Comparison of ENCODE assay signal across 10 cellular contexts in the genomic region with DNA sequence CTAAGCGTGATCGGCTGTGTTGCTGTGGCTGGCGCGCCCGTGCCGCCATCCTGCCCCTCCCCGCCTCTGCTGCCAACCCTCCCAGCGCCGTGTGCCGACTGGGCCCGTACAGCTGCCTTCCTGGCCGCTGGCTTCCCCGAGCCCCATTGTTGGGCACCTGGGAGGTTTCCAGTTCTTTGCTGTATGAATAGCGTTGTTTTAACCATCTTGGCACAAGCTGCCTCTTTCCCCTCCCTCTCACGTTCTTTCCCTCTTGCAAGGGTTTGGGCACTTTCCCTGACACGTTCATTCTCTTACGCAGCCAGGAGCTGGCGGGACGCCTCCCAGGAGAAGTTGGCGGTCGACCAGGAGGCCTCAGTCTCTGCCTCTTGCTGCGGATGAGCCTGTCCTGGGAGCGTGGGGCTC. TPM values are rescaled to one million over a fixed set of nuclear protein-coding genes. Genes with fewer than 3 reads are reported as not detected.
DNase-seq lines count a peak whose midpoint lies in the region; ATAC-seq and TF ChIP-seq lines count a peak whose summit lies in the region.
"Had no signal": no experiment of that assay in that cellular context is flagged by ENCODE, and none has a peak within 500 bp of the region (broad histone marks: within the 10 kb centered on the region; RNA-seq: fewer than 3 reads in every experiment).

No MANE protein-coding gene starts in this region.

- H3K4me3 Mint-ChIP-seq in brain, result peak overlapping the region in 3 of 5 experiments; percentile 15 to 26 (median 17)
- no peak overlapping the region for H3K4me3 Mint-ChIP-seq in CD8-positive, alpha-beta memory T cell
- H3K4me3 Mint-ChIP-seq in naive thymus-derived CD4-positive, alpha-beta T cell, result no peak overlapping the region
- H3K4me3 Mint-ChIP-seq: dendritic cell treated with granulocyte-macrophage colony-stimulating factor and Interleukin-4, amounts not matched to agents 40 ng/mL and 50 ng/mL, for 4 days had no signal

- peaks cover 0 to 5% (median 0%) of the 10 kb centered on the region in 5 experiments for H3K9me3 Mint-ChIP-seq in brain
- H3K9me3 Mint-ChIP-seq in CD8-positive, alpha-beta memory T cell, result no peaks in the 10 kb centered on the region
- H3K9me3 Mint-ChIP-seq in naive thymus-derived CD4-positive, alpha-beta T cell, result no peaks in the 10 kb centered on the region
- H3K9me3 Mint-ChIP-seq: dendritic cell treated with granulocyte-macrophage colony-stimulating factor and Interleukin-4, amounts not matched to agents 40 ng/mL and 50 ng/mL, for 4 days had no signal

- H3K27me3 Mint-ChIP-seq in brain, result peaks cover 17% of the 10 kb centered on the region
- H3K27me3 Mint-ChIP-seq in CD8-positive, alpha-beta memory T cell, result peaks cover 3 to 16% of the 10 kb centered on the region in 2 donors
- peaks cover 0 to 7% (median 0%) of the 10 kb centered on the region in 5 donors for H3K27me3 Mint-ChIP-seq in naive thymus-derived CD4-positive, alpha-beta T cell

- POLR2A ChIA-PET in CD8-positive, alpha-beta memory T cell (lab: Charles Lee), result no interaction called here
- POLR2A ChIA-PET in naive thymus-derived CD4-positive, alpha-beta T cell (lab: Charles Lee), result no interaction called here

- DNase-seq in HT-29 (ENCODE audit: low spot score) (peak; percentile 7), inferior parietal cortex (ENCODE audit: extremely low spot score) (peak; percentile 63), thoracic aorta (ENCODE audit: low spot score) (peak; percentile 52)
- DNase-seq in CD8-positive, alpha-beta memory T cell, result no peak
- DNase-seq in naive thymus-derived CD4-positive, alpha-beta T cell, result no peak
- DNase-seq: NCI-H510A treated with DMSO at 0.1 percent for 48 hours had no signal

- peaks cover 34% of the 10 kb centered on the region for H3K4me1 Mint-ChIP-seq in brain
- no peaks in the 10 kb centered on the region for H3K4me1 Mint-ChIP-seq in CD8-positive, alpha-beta memory T cell
- peaks cover 0 to 4% (median 0%) of the 10 kb centered on the region in 7 donors for H3K4me1 Mint-ChIP-seq in naive thymus-derived CD4-positive, alpha-beta T cell

- H3K36me3 Mint-ChIP-seq in brain, result no peaks in the 10 kb centered on the region
- no peaks in the 10 kb centered on the region for H3K36me3 Mint-ChIP-seq in CD8-positive, alpha-beta memory T cell
- no peaks in the 10 kb centered on the region for H3K36me3 Mint-ChIP-seq in naive thymus-derived CD4-positive, alpha-beta T cell

- CTCF ChIA-PET in CD8-positive, alpha-beta memory T cell (lab: Charles Lee), result interaction anchor here (1.0 kb wide), 1 partner anchor 16 kb away, joined by 3 read pairs; no protein-coding TSS in a partner anchor
- CTCF ChIA-PET in naive thymus-derived CD4-positive, alpha-beta T cell (lab: Charles Lee), result no interaction called here

- intact Hi-C loops in naive thymus-derived CD4-positive, alpha-beta T cell (cut with micrococcal nuclease), result no loop called here

- peak overlapping the region; percentile 21 for H3K4me3 ChIP-seq in thoracic aorta
- H3K4me3 ChIP-seq in CD8-positive, alpha-beta memory T cell (ENCODE audit: low read length), result no peak overlapping the region
- H3K4me3 ChIP-seq in naive thymus-derived CD4-positive, alpha-beta T cell (ENCODE audit: low read length), result no peak overlapping the region

- H3K27ac Mint-ChIP-seq in brain, result peak overlapping the region in 4 of 5 experiments; percentile 78 to 88 (median 83)
- H3K27ac Mint-ChIP-seq in CD8-positive, alpha-beta memory T cell, result no peak overlapping the region
- no peak overlapping the region for H3K27ac Mint-ChIP-seq in naive thymus-derived CD4-positive, alpha-beta T cell
- H3K27ac Mint-ChIP-seq: dendritic cell treated with granulocyte-macrophage colony-stimulating factor and Interleukin-4, amounts not matched to agents 40 ng/mL and 50 ng/mL, for 4 days had no signal

- H3K27ac ChIP-seq in thoracic aorta, result no peak overlapping the region
- no peak overlapping the region for H3K27ac ChIP-seq in CD8-positive, alpha-beta memory T cell (ENCODE audit: low read depth, low read length)
- no peak overlapping the region for H3K27ac ChIP-seq in naive thymus-derived CD4-positive, alpha-beta T cell (ENCODE audit: low read depth, low read length)

- H3K9me3 ChIP-seq in thoracic aorta, result no peaks in the 10 kb centered on the region
- no peaks in the 10 kb centered on the region for H3K9me3 ChIP-seq in CD8-positive, alpha-beta memory T cell (ENCODE audit: low read length)
- H3K9me3 ChIP-seq in naive thymus-derived CD4-positive, alpha-beta T cell (ENCODE audit: control insufficient read depth in 2 of 3, low read length in 3 of 3), result no peaks in the 10 kb centered on the region

- no peaks in the 10 kb centered on the region for H3K36me3 ChIP-seq in thoracic aorta
- H3K36me3 ChIP-seq in CD8-positive, alpha-beta memory T cell (ENCODE audit: insufficient read depth, low read length), result no peaks in the 10 kb centered on the region
- H3K36me3 ChIP-seq in naive thymus-derived CD4-positive, alpha-beta T cell (ENCODE audit: control insufficient read depth in 2 of 3, insufficient read depth in 3 of 3, low read length in 3 of 3), result no peaks in the 10 kb centered on the region

- ATAC-seq in thoracic aorta (ENCODE audit: insufficient number of reproducible peaks, low FRiP score, low read depth), result peak; percentile 45
- ATAC-seq in GM19328 (IDR thresholded peaks at IDR 0.05; ENCODE audit: unreplicated experiment), result no peak
- ATAC-seq in HG03460 (IDR thresholded peaks at IDR 0.05; ENCODE audit: unreplicated experiment), result no peak
- ATAC-seq in naive thymus-derived CD4-positive, alpha-beta T cell, result no peak

- no peak for TF ChIP-seq CTCF in brain (conservative IDR thresholded peaks at IDR 0.05)
- TF ChIP-seq CTCF in thoracic aorta (IDR thresholded peaks at IDR 0.05), result no peak

- peaks cover 7 to 29% of the 10 kb centered on the region in 2 donors for H3K4me1 ChIP-seq in thoracic aorta (ENCODE audit: control insufficient read depth in 1 of 2, low read depth in 2 of 2)
- H3K4me1 ChIP-seq in CD8-positive, alpha-beta memory T cell (ENCODE audit: insufficient read depth, low read length), result no peaks in the 10 kb centered on the region
- no peaks in the 10 kb centered on the region for H3K4me1 ChIP-seq in naive thymus-derived CD4-positive, alpha-beta T cell (ENCODE audit: control insufficient read depth in 2 of 2, insufficient read depth in 2 of 2, low read length in 2 of 2)

- H3K27me3 ChIP-seq in thoracic aorta (replicated peaks; ENCODE audit: insufficient read depth), result no peaks in the 10 kb centered on the region
- no peaks in the 10 kb centered on the region for H3K27me3 ChIP-seq in CD8-positive, alpha-beta memory T cell (ENCODE audit: insufficient read depth, low read length, poor library complexity, severe bottlenecking)
- H3K27me3 ChIP-seq in naive thymus-derived CD4-positive, alpha-beta T cell (ENCODE audit: control insufficient read depth in 2 of 2, insufficient read depth in 2 of 2, low read length in 2 of 2), result no peaks in the 10 kb centered on the region

RNA-seq across cellular contexts. Expression of a gene that starts 43.1 kb away (rescaled TPM):
- total RNA-seq in HT-29 (2014; rRNA removed; shearing (Covaris generic)), result 63.4 and 74.4 TPM in 2 replicates
- 29.9 TPM for polyA plus RNA-seq in brain (ENCODE audit: insufficient read depth, low read depth, low replicate concordance)
- total RNA-seq in thoracic aorta, result 10 to 100 TPM; 45.4 to 58.1 TPM
- 1 to 10 TPM; 9.9 to 10.0 TPM for total RNA-seq in CD8-positive, alpha-beta memory T cell
- 2.1 TPM for polyA plus RNA-seq in CD8-positive, alpha-beta memory T cell
- total RNA-seq in naive thymus-derived CD4-positive, alpha-beta T cell, result 10 to 100 TPM in 2 of 5 experiments, 1 to 10 TPM in 3; 5.9 to 59.5 (median 8.6) TPM
- polyA plus RNA-seq in naive thymus-derived CD4-positive, alpha-beta T cell, result under 1 TPM; 0.31 TPM

Comparison
In these comparisons a context has a peak if more than half of its experiments do, and no peak if none do; other contexts are left out.
1. DNase-seq: peak in HT-29 (single experiment), inferior parietal cortex (single experiment) and thoracic aorta (single experiment); none in CD8-positive, alpha-beta memory T cell (0 of 5) and naive thymus-derived CD4-positive, alpha-beta T cell (0 of 9).
2. H3K27ac Mint-ChIP-seq: peak in brain (4 of 5); none in CD8-positive, alpha-beta memory T cell (0 of 8) and naive thymus-derived CD4-positive, alpha-beta T cell (0 of 9).
3. H3K4me3 Mint-ChIP-seq: peak in brain (3 of 5); none in CD8-positive, alpha-beta memory T cell (0 of 7) and naive thymus-derived CD4-positive, alpha-beta T cell (0 of 10).